ENCODE assay signal across 1 cellular context in genomic region chr10:70109064-70109729, GRCh38.
TF ChIP-seq lines count a peak whose summit lies in the region.

No MANE protein-coding gene starts in this region.

TF ChIP-seq in HepG2, 621 proteins besides CTCF, POLR2A, EP300 and RAD21 (continued from another document and continues in another):
- TF ChIP-seq ZNF512B (CRISPR knock-in tag; IDR thresholded peaks at IDR 0.05; ENCODE audit: borderline replicate concordance) (no peak), ZXDC (CRISPR knock-in tag; IDR thresholded peaks at IDR 0.05) (no peak), ZNF766 (CRISPR knock-in tag; IDR thresholded peaks at IDR 0.05; ENCODE audit: borderline replicate concordance) (peak; percentile 65; the same call in 1 of the 2 replicates), CENPX (CRISPR knock-in tag; IDR thresholded peaks at IDR 0.05) (no peak), YEATS4 (CRISPR knock-in tag; IDR thresholded peaks at IDR 0.05; ENCODE audit: borderline replicate concordance) (peak; percentile 73; the same call in 1 of the 2 replicates), ZNF75D (CRISPR knock-in tag; IDR thresholded peaks at IDR 0.05; ENCODE audit: borderline replicate concordance) (no peak), TGIF2 (CRISPR knock-in tag; IDR thresholded peaks at IDR 0.05) (0 out of 2 replicates have a peak, but pooled peaks have one; percentile 55), USF2 (IDR thresholded peaks at IDR 0.05; ENCODE audit: low read depth, low read length) (no peak), USF2 (CRISPR knock-in tag; IDR thresholded peaks at IDR 0.05; ENCODE audit: borderline replicate concordance) (peak; percentile 14; the same call in 1 of the 2 replicates), STAG1 (CRISPR knock-in tag; IDR thresholded peaks at IDR 0.05) (peak; percentile 7; the same call in 1 of the 2 replicates), ZMYM3 (CRISPR knock-in tag; IDR thresholded peaks at IDR 0.05) (peak; percentile 64; the same call in 1 of the 2 replicates), HOMEZ (CRISPR knock-in tag; IDR thresholded peaks at IDR 0.05; ENCODE audit: low read depth) (peak; percentile 57; the same call in 1 of the 2 replicates), ZBTB46 (CRISPR knock-in tag; IDR thresholded peaks at IDR 0.05; ENCODE audit: borderline replicate concordance) (no peak), KAT7 (CRISPR knock-in tag; IDR thresholded peaks at IDR 0.05; ENCODE audit: borderline replicate concordance) (no peak), BRCA1 (CRISPR knock-in tag; IDR thresholded peaks at IDR 0.05) (peak; percentile 86; the same call in 1 of the 2 replicates), CHD2 (IDR thresholded peaks at IDR 0.05; ENCODE audit: low read depth, low read length) (no peak), DR1 (CRISPR knock-in tag; IDR thresholded peaks at IDR 0.05) (no peak), ZNF138 (CRISPR knock-in tag; IDR thresholded peaks at IDR 0.05; ENCODE audit: low read depth) (no peak), CBX2 (IDR thresholded peaks at IDR 0.05; ENCODE audit: low read depth, low read length) (no peak), CBX2 (CRISPR knock-in tag; IDR thresholded peaks at IDR 0.05; ENCODE audit: low read depth) (no peak), ZNF18 (CRISPR knock-in tag; IDR thresholded peaks at IDR 0.05; ENCODE audit: insufficient replicate concordance) (peak; percentile 40), NFKBIZ (CRISPR knock-in tag; IDR thresholded peaks at IDR 0.05) (0 out of 2 replicates have a peak, but pooled peaks have one; percentile 45), MTF2 (CRISPR knock-in tag; IDR thresholded peaks at IDR 0.05; ENCODE audit: borderline replicate concordance) (no peak), ZNF451 (CRISPR knock-in tag; IDR thresholded peaks at IDR 0.05) (peak; percentile 65; the same call in 1 of the 2 replicates), XRCC5 (optimal IDR thresholded peaks at IDR 0.05; ENCODE audit: low read length) (peak; percentile 30), ZNF343 (CRISPR knock-in tag; IDR thresholded peaks at IDR 0.05) (no peak), ZNF547 (CRISPR knock-in tag; IDR thresholded peaks at IDR 0.05) (no peak), ZNF513 (CRISPR knock-in tag; conservative IDR thresholded peaks at IDR 0.05) (no peak), POLR2G (IDR thresholded peaks at IDR 0.05; ENCODE audit: low read depth, low read length) (no peak), ZBTB7A (CRISPR knock-in tag; IDR thresholded peaks at IDR 0.05) (no peak), ZBTB40 (IDR thresholded peaks at IDR 0.05) (no peak), ZBTB40 (CRISPR knock-in tag; IDR thresholded peaks at IDR 0.05) (0 out of 2 replicates have a peak, but pooled peaks have one; percentile 18), ZFP41 (CRISPR knock-in tag; IDR thresholded peaks at IDR 0.05; ENCODE audit: borderline replicate concordance) (no peak), SOX6 (IDR thresholded peaks at IDR 0.05) (no peak), SOX6 (CRISPR knock-in tag; IDR thresholded peaks at IDR 0.05) (peak; percentile 75), ZSCAN30 (CRISPR knock-in tag; IDR thresholded peaks at IDR 0.05) (no peak)
